In the genomic region with DNA sequence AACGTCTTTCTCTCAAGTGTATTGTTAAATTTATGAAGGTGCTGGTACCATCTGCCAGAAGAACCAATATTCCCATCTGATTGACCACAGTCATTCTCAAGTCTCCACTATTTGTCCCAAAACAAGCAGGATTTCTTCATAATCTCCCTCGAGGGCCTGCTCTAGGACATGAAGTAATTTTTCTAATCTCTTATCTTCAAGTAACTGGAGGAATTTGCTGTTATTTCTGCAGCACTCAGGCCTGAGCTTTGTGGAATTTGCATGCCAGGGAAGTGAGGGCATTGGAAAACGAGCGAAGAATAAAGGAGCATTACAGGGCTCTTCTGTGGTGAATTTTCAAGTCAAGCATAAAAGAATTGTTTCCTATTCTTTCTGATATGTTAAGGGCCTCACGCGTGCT, we compare ENCODE assay signal across 14 cellular contexts.
DNase-seq lines count a peak whose midpoint lies in the region; ATAC-seq and TF ChIP-seq lines count a peak whose summit lies in the region.
"Had no signal": no experiment of that assay in that cellular context is flagged by ENCODE, and none has a peak within 500 bp of the region (broad histone marks: within the 10 kb centered on the region; RNA-seq: fewer than 3 reads in every experiment).

No MANE protein-coding gene starts in this region.

- H3K9me3 Mint-ChIP-seq in neural progenitor cell = no peaks in the 10 kb centered on the region
- H3K9me3 Mint-ChIP-seq: stimulated activated naive CD8-positive, alpha-beta T cell treated with anti-CD3 and anti-CD28 coated beads, Interleukin-15, Interleukin-2, amounts not matched to agents 100 ng/mL and 50 ng/mL, for 24 hours had no signal

- H3K4me3 ChIP-seq in fibroblast of the aortic adventitia (ENCODE audit: low read depth, low read length) (no peak overlapping the region), mesodermal cell (ENCODE audit: extremely low read depth, insufficient read depth, low read length, poor library complexity, severe bottlenecking) (no peak overlapping the region), aorta (ENCODE audit: low read length in 2 of 2) (no peak overlapping the region), neural progenitor cell (no peak overlapping the region)

- H3K36me3 Mint-ChIP-seq in neural progenitor cell = peaks cover 2% of the 10 kb centered on the region
- H3K36me3 Mint-ChIP-seq: CD4-positive, alpha-beta memory T cell had no signal

- no peak overlapping the region for H3K9ac ChIP-seq in neural progenitor cell

- WGBS in mesodermal cell (ENCODE audit: insufficient coverage in 2 of 2), 2 experiments = 75 to 100% methylated on average over 1 to 2 of the region's 6 CpGs
- WGBS in aorta, 2 donors = 2 to 5% methylated on average over 6 of the region's 6 CpGs

- no peak overlapping the region for H2AFZ ChIP-seq in neural progenitor cell (replicated peaks)

- H3K27ac Mint-ChIP-seq in neural progenitor cell = no peak overlapping the region
- H3K27ac Mint-ChIP-seq: CD4-positive, alpha-beta memory T cell; stimulated activated naive CD8-positive, alpha-beta T cell treated with anti-CD3 and anti-CD28 coated beads, Interleukin-15, Interleukin-2, amounts not matched to agents 100 ng/mL and 50 ng/mL, for 24 hours had no signal

- no peaks in the 10 kb centered on the region for H3F3A ChIP-seq in neural progenitor cell (ENCODE audit: low read depth)

- H3K4me2 ChIP-seq in neural progenitor cell = no peak overlapping the region

- ATAC-seq in aorta (ENCODE audit: low FRiP score) = peak; percentile 56

- H4K20me1 ChIP-seq in neural progenitor cell (ENCODE audit: low read depth) = no peaks in the 10 kb centered on the region

- peaks cover 14% of the 10 kb centered on the region for H3K36me3 ChIP-seq in mesodermal cell (ENCODE audit: control insufficient read depth, insufficient read depth, low read length)
- no peaks in the 10 kb centered on the region for H3K36me3 ChIP-seq in aorta (ENCODE audit: control insufficient read depth in 1 of 2, insufficient read depth in 2 of 2, low read length in 1 of 2)
- no peaks in the 10 kb centered on the region for H3K36me3 ChIP-seq in neural progenitor cell

- intact Hi-C loops in aorta (cut with DNase I) = loop anchor here in 1 of 2 donors (10.0 kb wide), 1 partner anchor 49 kb away; no protein-coding TSS in a partner anchor

- H3K27ac ChIP-seq in mesodermal cell (ENCODE audit: low read depth, low read length, severe bottlenecking) (peak overlapping the region; percentile 95), aorta (ENCODE audit: low read depth in 1 of 2, low read length in 2 of 2) (peak overlapping the region; percentile 85 to 94), neural progenitor cell (no peak overlapping the region)

- H3K27me3 Mint-ChIP-seq in neural progenitor cell (ENCODE audit: insufficient read depth, low read depth) = peaks cover 5% of the 10 kb centered on the region
- H3K27me3 Mint-ChIP-seq: CD4-positive, alpha-beta memory T cell; stimulated activated naive CD8-positive, alpha-beta T cell treated with anti-CD3 and anti-CD28 coated beads, Interleukin-15, Interleukin-2, amounts not matched to agents 100 ng/mL and 50 ng/mL, for 24 hours had no signal

- no peaks in the 10 kb centered on the region for H3K27me3 ChIP-seq in aorta (ENCODE audit: control insufficient read depth in 1 of 2, insufficient read depth in 2 of 2, low read length in 1 of 2)
- H3K27me3 ChIP-seq in neural progenitor cell = no peaks in the 10 kb centered on the region

- TF ChIP-seq CTCF in fibroblast of the aortic adventitia (IDR thresholded peaks at IDR 0.05; ENCODE audit: insufficient read depth, low read length) = no peak
- TF ChIP-seq CTCF in neural progenitor cell (IDR thresholded peaks at IDR 0.05) = no peak

- H3K4me1 Mint-ChIP-seq in neural progenitor cell = peaks cover 6% of the 10 kb centered on the region
- H3K4me1 Mint-ChIP-seq: CD4-positive, alpha-beta memory T cell had no signal

- H3K4me3 Mint-ChIP-seq in neural progenitor cell = no peak overlapping the region
- H3K4me3 Mint-ChIP-seq: CD4-positive, alpha-beta memory T cell; stimulated activated naive CD8-positive, alpha-beta T cell treated with anti-CD3 and anti-CD28 coated beads, Interleukin-15, Interleukin-2, amounts not matched to agents 100 ng/mL and 50 ng/mL, for 24 hours had no signal

- DNase-seq in T1000 (lab: John Stamatoyannopoulos, UW) (peak; percentile 8), fibroblast of the aortic adventitia (ENCODE audit: low read depth) (peak; percentile 86), aorta (no peak), NCI-H2081 treated with DMSO at 0.1 percent for 48 hours (lab: John Stamatoyannopoulos, UW) (no peak), neural progenitor cell (ENCODE audit: low spot score) (no peak), DMS153 treated with DMSO at 0.1 percent for 48 hours (lab: John Stamatoyannopoulos, UW; ENCODE audit: unreplicated experiment) (no peak)
- DNase-seq: activated T-cell treated with anti-CD3 and anti-CD28 coated beads, Interleukin-2, amount 50 U/mL, for 1 hour; CD4-positive, alpha-beta memory T cell; MV-4-11; NCI-H2227 treated with DMSO at 0.1 percent for 48 hours; OCI-M1; stimulated activated CD4-positive, alpha-beta T cell treated with anti-CD3 and anti-CD28 coated beads, Interleukin-4, amount 100 ng/mL, for 4 hours had no signal

- H3K4me1 ChIP-seq in mesodermal cell (ENCODE audit: control insufficient read depth, insufficient read depth, low read length, poor library complexity, severe bottlenecking) (peaks cover 30% of the 10 kb centered on the region), aorta (ENCODE audit: control insufficient read depth in 1 of 2, insufficient read depth in 2 of 2, low read length in 2 of 2) (peaks cover 6 to 10% of the 10 kb centered on the region in 2 donors), neural progenitor cell (peaks cover 6% of the 10 kb centered on the region)

- H3K9me3 ChIP-seq in mesodermal cell (ENCODE audit: control insufficient read depth, low read length) (no peaks in the 10 kb centered on the region), aorta (ENCODE audit: control insufficient read depth, low read length) (no peaks in the 10 kb centered on the region), neural progenitor cell (ENCODE audit: low read depth) (no peaks in the 10 kb centered on the region)

- H3K79me2 ChIP-seq in neural progenitor cell (ENCODE audit: low read depth) = no peaks in the 10 kb centered on the region

Comparison
In these comparisons a context has a peak if more than half of its experiments do, and no peak if none do; other contexts are left out.
1. DNase-seq: peak in T1000 (single experiment) and fibroblast of the aortic adventitia (single experiment); none in aorta (0 of 2), NCI-H2081 treated with DMSO at 0.1 percent for 48 hours (single experiment), neural progenitor cell (single experiment) and DMS153 treated with DMSO at 0.1 percent for 48 hours (single experiment).